Comparison of ENCODE assay signal across 12 cellular contexts in genomic region chr1:172134087-172134731, GRCh38.
A peak's percentile ranks its signal among the peaks of the same experiment; 100 is the strongest.
DNase-seq lines count a peak whose midpoint lies in the region; TF ChIP-seq lines count a peak whose summit lies in the region.
"Had no signal": no experiment of that assay in that cellular context is flagged by ENCODE, and none has a peak within 500 bp of the region (broad histone marks: within the 10 kb centered on the region; RNA-seq: fewer than 3 reads in every experiment).

No MANE protein-coding gene starts in this region.

- H4K91ac ChIP-seq in mesenchymal stem cell (ENCODE audit: low read length) = no peak overlapping the region

- peak overlapping the region in 1 of 2 experiments; percentile 82 for H2BK12ac ChIP-seq in mesenchymal stem cell (ENCODE audit: low read length in 2 of 2)

- H3K4me2 ChIP-seq in mesenchymal stem cell (ENCODE audit: low read length, poor library complexity, severe bottlenecking) (no peak overlapping the region), PC-9 (no peak overlapping the region)
- H3K4me2 ChIP-seq: BLaER1 treated with 17β-estradiol and CSF1 and Interleukin-3, amounts not matched to agents 10 nM and 100 nM had no signal

- H3K9me2 ChIP-seq in PC-9 (ENCODE audit: insufficient read depth) = no peaks in the 10 kb centered on the region

- H2BK120ac ChIP-seq in mesenchymal stem cell (ENCODE audit: low read depth, low read length) = no peak overlapping the region

- H3K79me1 ChIP-seq in mesenchymal stem cell (replicated peaks; ENCODE audit: low read length, poor library complexity, severe bottlenecking) = no peaks in the 10 kb centered on the region

- H3K27me3 ChIP-seq in GM06990 (replicated peaks; ENCODE audit: control insufficient read depth, insufficient read depth, low read length) (no peaks in the 10 kb centered on the region), mesenchymal stem cell (ENCODE audit: control insufficient read depth in 1 of 2, insufficient read depth in 1 of 2, low read length in 2 of 2) (no peaks in the 10 kb centered on the region), MG63 (no peaks in the 10 kb centered on the region), PC-9 (ENCODE audit: insufficient read depth, low read depth) (no peaks in the 10 kb centered on the region)
- H3K27me3 ChIP-seq: BLaER1 treated with 17β-estradiol and CSF1 and Interleukin-3, amounts not matched to agents 10 nM and 100 nM had no signal

- H3K4me3 Mint-ChIP-seq in activated CD4-positive, alpha-beta memory T cell treated with anti-CD3 and anti-CD28 coated beads, Interleukin-2, amount 10 ng/mL, durations not matched to agents 7 days and 5 days = no peak overlapping the region

- no peaks in the 10 kb centered on the region for H3F3A ChIP-seq in PC-9 (ENCODE audit: insufficient read depth, low read depth)

- H3K4ac ChIP-seq in mesenchymal stem cell (ENCODE audit: low read depth in 1 of 2, low read length in 2 of 2) = no peak overlapping the region

- intact Hi-C loops in PC-9 (cut with micrococcal nuclease; ENCODE audit: unreplicated experiment) = no loop called here

- 0% methylated on average over 1 of the region's 2 CpGs for WGBS in mesenchymal stem cell

- H3K18ac ChIP-seq in mesenchymal stem cell (ENCODE audit: low read depth in 1 of 2, low read length in 2 of 2) = no peak overlapping the region

- H3K9me3 ChIP-seq in mesenchymal stem cell (ENCODE audit: control insufficient read depth, low read length) (no peaks in the 10 kb centered on the region), MG63 (no peaks in the 10 kb centered on the region; the same call in 1 of the 2 replicates), PC-9 (ENCODE audit: insufficient read depth, low read depth) (no peaks in the 10 kb centered on the region; the same call in 1 of the 2 replicates)

- peak overlapping the region; percentile 3 for H3K27ac Mint-ChIP-seq in activated CD4-positive, alpha-beta memory T cell treated with anti-CD3 and anti-CD28 coated beads, Interleukin-2, amount 10 ng/mL, durations not matched to agents 7 days and 5 days

- CTCF ChIA-PET in activated CD4-positive, alpha-beta memory T cell treated with anti-CD3 and anti-CD28 coated beads, Interleukin-2, amount 10 ng/mL, durations not matched to agents 7 days and 5 days (lab: Charles Lee) = interaction anchor here (0.8 to 1.7 kb wide), 4 partner anchors 14 to 265 kb away, joined by 3 to 6 read pairs (median 4); no protein-coding TSS in a partner anchor
- CTCF ChIA-PET in PC-9 (lab: Charles Lee) = no interaction called here

- H3K27ac ChIP-seq in mesenchymal stem cell (ENCODE audit: low read length, poor library complexity, severe bottlenecking) (no peak overlapping the region), PC-9 (no peak overlapping the region)
- H3K27ac ChIP-seq: BLaER1 treated with 17β-estradiol and CSF1 and Interleukin-3, amounts not matched to agents 10 nM and 100 nM had no signal

- H3K4me3 ChIP-seq in GM06990 (replicated peaks; ENCODE audit: low read depth, low read length) = no peak overlapping the region
- H3K4me3 ChIP-seq in mesenchymal stem cell (ENCODE audit: insufficient read depth in 1 of 2, low read depth in 1 of 2, low read length in 2 of 2) = no peak overlapping the region
- H3K4me3 ChIP-seq in MG63 = no peak overlapping the region
- H3K4me3 ChIP-seq in PC-9 = no peak overlapping the region
- H3K4me3 ChIP-seq: BLaER1 treated with 17β-estradiol and CSF1 and Interleukin-3, amounts not matched to agents 10 nM and 100 nM had no signal

- POLR2A ChIA-PET in activated CD4-positive, alpha-beta memory T cell treated with anti-CD3 and anti-CD28 coated beads, Interleukin-2, amount 10 ng/mL, durations not matched to agents 7 days and 5 days (lab: Charles Lee) = interaction anchor here (1.5 kb wide), 1 partner anchor 17 kb away, joined by 3 read pairs; no protein-coding TSS in a partner anchor
- POLR2A ChIA-PET in PC-9 (lab: Charles Lee; ENCODE audit: unreplicated experiment) = no interaction called here

- H2AK5ac ChIP-seq in mesenchymal stem cell (ENCODE audit: low read length, severe bottlenecking) = no peak overlapping the region

- no peak overlapping the region for H3K9ac ChIP-seq in mesenchymal stem cell (ENCODE audit: low read length)
- H3K9ac ChIP-seq: BLaER1 treated with 17β-estradiol and CSF1 and Interleukin-3, amounts not matched to agents 10 nM and 100 nM had no signal

- peaks cover 4% of the 10 kb centered on the region for H3K4me1 ChIP-seq in mesenchymal stem cell (ENCODE audit: control insufficient read depth, insufficient read depth, low read depth, low read length)
- H3K4me1 ChIP-seq in PC-9 (replicated peaks; ENCODE audit: insufficient read depth) = no peaks in the 10 kb centered on the region

- H2BK15ac ChIP-seq in mesenchymal stem cell (ENCODE audit: low read depth, poor library complexity, severe bottlenecking) = no peak overlapping the region

- H2BK5ac ChIP-seq in mesenchymal stem cell (ENCODE audit: low read depth, low read length, poor library complexity, severe bottlenecking) = no peak overlapping the region

- H4K8ac ChIP-seq in mesenchymal stem cell (ENCODE audit: low read length) = no peak overlapping the region

- H3K36me3 ChIP-seq in GM06990 (ENCODE audit: control insufficient read depth, insufficient read depth, low read length) = no peaks in the 10 kb centered on the region
- peaks cover 3 to 8% of the 10 kb centered on the region in 2 experiments for H3K36me3 ChIP-seq in mesenchymal stem cell (ENCODE audit: control insufficient read depth in 1 of 2, insufficient read depth in 2 of 2, low read depth in 1 of 2, low read length in 2 of 2)
- peaks cover 2% of the 10 kb centered on the region for H3K36me3 ChIP-seq in MG63
- no peaks in the 10 kb centered on the region for H3K36me3 ChIP-seq in PC-9 (ENCODE audit: low read depth)
- H3K36me3 ChIP-seq: BLaER1 treated with 17β-estradiol and CSF1 and Interleukin-3, amounts not matched to agents 10 nM and 100 nM had no signal

- TF ChIP-seq CTCF in GM06990 (IDR thresholded peaks at IDR 0.05; ENCODE audit: insufficient read depth, low read length, poor library complexity, severe bottlenecking) = no peak
- no peak for TF ChIP-seq CTCF in GM20000 (IDR thresholded peaks at IDR 0.05; ENCODE audit: extremely low read depth, missing control alignments)
- no peak for TF ChIP-seq CTCF in PC-9 (conservative IDR thresholded peaks at IDR 0.05)

- H3K9me3 Mint-ChIP-seq in activated CD4-positive, alpha-beta memory T cell treated with anti-CD3 and anti-CD28 coated beads, Interleukin-2, amount 10 ng/mL, durations not matched to agents 7 days and 5 days = peaks cover 8% of the 10 kb centered on the region

- peaks cover 3% of the 10 kb centered on the region for H3K36me3 Mint-ChIP-seq in activated CD4-positive, alpha-beta memory T cell treated with anti-CD3 and anti-CD28 coated beads, Interleukin-2, amount 10 ng/mL, durations not matched to agents 7 days and 5 days (ENCODE audit: low read depth)

- H3K4me1 Mint-ChIP-seq in activated CD4-positive, alpha-beta memory T cell treated with anti-CD3 and anti-CD28 coated beads, Interleukin-2, amount 10 ng/mL, durations not matched to agents 7 days and 5 days = peaks cover 16% of the 10 kb centered on the region

- H3K14ac ChIP-seq in mesenchymal stem cell (ENCODE audit: low read length in 2 of 2) = no peak overlapping the region

- BruUV-seq in PC-9 (replicated peaks; lab: Mats Ljungman, UMichigan) = no TSS peak

- H4K20me1 ChIP-seq in PC-9 (ENCODE audit: insufficient read depth) = no peaks in the 10 kb centered on the region
- H4K20me1 ChIP-seq: BLaER1 treated with 17β-estradiol and CSF1 and Interleukin-3, amounts not matched to agents 10 nM and 100 nM had no signal

- H2AFZ ChIP-seq in mesenchymal stem cell (ENCODE audit: low read depth, low read length) = no peak overlapping the region
- H2AFZ ChIP-seq in PC-9 = no peak overlapping the region

- H3K79me2 ChIP-seq in PC-9 (ENCODE audit: low read depth) = no peaks in the 10 kb centered on the region

- DNase-seq in GM06990 (ENCODE audit: extremely low read depth, insufficient read length) = peak; percentile 49
- DNase-seq in GM20000 (ENCODE audit: low spot score) = peak; percentile 5
- DNase-seq in activated CD4-positive, alpha-beta memory T cell treated with anti-CD3 and anti-CD28 coated beads, Interleukin-2, amount 10 ng/mL, durations not matched to agents 7 days and 5 days = no peak
- peak; percentile 28 for DNase-seq in mesenchymal stem cell
- no peak for DNase-seq in MG63
- no peak for DNase-seq in PC-9
- no peak for DNase-seq in NCI-H128 (lab: John Stamatoyannopoulos, UW; ENCODE audit: unreplicated experiment)
- DNase-seq: amniotic stem cell; NCI-H1436 treated with DMSO at 0.1 percent for 48 hours; occipital lobe; stimulated activated naive CD4-positive, alpha-beta T cell treated with Interleukin-2 at 50 U/mL for 16 hours had no signal

- H3K23ac ChIP-seq in mesenchymal stem cell (ENCODE audit: low read length in 2 of 2) = no peak overlapping the region

- no peaks in the 10 kb centered on the region for H3K27me3 Mint-ChIP-seq in activated CD4-positive, alpha-beta memory T cell treated with anti-CD3 and anti-CD28 coated beads, Interleukin-2, amount 10 ng/mL, durations not matched to agents 7 days and 5 days

Comparison
In these comparisons a context has a peak if more than half of its experiments do, and no peak if none do; other contexts are left out.
1. DNase-seq: peak in GM06990 (single experiment), GM20000 (single experiment) and mesenchymal stem cell (single experiment); none in activated CD4-positive, alpha-beta memory T cell treated with anti-CD3 and anti-CD28 coated beads, Interleukin-2, amount 10 ng/mL, durations not matched to agents 7 days and 5 days (single experiment), MG63 (single experiment), PC-9 (0 of 2) and NCI-H128 (single experiment).